Comparison of ENCODE assay signal across 1 cellular context in genomic region chr22:30238661-30239420, GRCh38.
TF ChIP-seq lines count a peak whose summit lies in the region.

No MANE protein-coding gene starts in this region.

TF ChIP-seq in HepG2, 621 proteins besides CTCF, POLR2A, EP300 and RAD21:
- TF ChIP-seq PAX8 (CRISPR knock-in tag; IDR thresholded peaks at IDR 0.05; ENCODE audit: borderline replicate concordance) = no peak
- TF ChIP-seq ZSCAN20 (CRISPR knock-in tag; IDR thresholded peaks at IDR 0.05; ENCODE audit: borderline replicate concordance) = no peak
- TF ChIP-seq DDIT3 (CRISPR knock-in tag; IDR thresholded peaks at IDR 0.05) = no peak
- TF ChIP-seq PAF1 (CRISPR knock-in tag; IDR thresholded peaks at IDR 0.05) = no peak
- TF ChIP-seq, protein P1, sequence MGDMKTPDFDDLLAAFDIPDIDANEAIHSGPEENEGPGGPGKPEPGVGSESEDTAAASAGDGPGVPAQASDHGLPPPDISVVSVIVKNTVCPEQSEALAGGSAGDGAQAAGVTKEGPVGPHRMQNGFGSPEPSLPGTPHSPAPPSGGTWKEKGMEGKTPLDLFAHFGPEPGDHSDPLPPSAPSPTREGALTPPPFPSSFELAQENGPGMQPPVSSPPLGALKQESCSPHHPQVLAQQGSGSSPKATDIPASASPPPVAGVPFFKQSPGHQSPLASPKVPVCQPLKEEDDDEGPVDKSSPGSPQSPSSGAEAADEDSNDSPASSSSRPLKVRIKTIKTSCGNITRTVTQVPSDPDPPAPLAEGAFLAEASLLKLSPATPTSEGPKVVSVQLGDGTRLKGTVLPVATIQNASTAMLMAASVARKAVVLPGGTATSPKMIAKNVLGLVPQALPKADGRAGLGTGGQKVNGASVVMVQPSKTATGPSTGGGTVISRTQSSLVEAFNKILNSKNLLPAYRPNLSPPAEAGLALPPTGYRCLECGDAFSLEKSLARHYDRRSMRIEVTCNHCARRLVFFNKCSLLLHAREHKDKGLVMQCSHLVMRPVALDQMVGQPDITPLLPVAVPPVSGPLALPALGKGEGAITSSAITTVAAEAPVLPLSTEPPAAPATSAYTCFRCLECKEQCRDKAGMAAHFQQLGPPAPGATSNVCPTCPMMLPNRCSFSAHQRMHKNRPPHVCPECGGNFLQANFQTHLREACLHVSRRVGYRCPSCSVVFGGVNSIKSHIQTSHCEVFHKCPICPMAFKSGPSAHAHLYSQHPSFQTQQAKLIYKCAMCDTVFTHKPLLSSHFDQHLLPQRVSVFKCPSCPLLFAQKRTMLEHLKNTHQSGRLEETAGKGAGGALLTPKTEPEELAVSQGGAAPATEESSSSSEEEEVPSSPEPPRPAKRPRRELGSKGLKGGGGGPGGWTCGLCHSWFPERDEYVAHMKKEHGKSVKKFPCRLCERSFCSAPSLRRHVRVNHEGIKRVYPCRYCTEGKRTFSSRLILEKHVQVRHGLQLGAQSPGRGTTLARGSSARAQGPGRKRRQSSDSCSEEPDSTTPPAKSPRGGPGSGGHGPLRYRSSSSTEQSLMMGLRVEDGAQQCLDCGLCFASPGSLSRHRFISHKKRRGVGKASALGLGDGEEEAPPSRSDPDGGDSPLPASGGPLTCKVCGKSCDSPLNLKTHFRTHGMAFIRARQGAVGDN (CRISPR knock-in tag; IDR thresholded peaks at IDR 0.05) = peak; percentile 17; the same call in 1 of the 2 replicates
- TF ChIP-seq HOXA7 (CRISPR knock-in tag; IDR thresholded peaks at IDR 0.05) = no peak
- TF ChIP-seq MAFK (conservative IDR thresholded peaks at IDR 0.05 in 1 of 2, IDR thresholded peaks at IDR 0.05 in 1 of 2; ENCODE audit: low read length in 2 of 2) = no peak
- TF ChIP-seq ZMAT3 (CRISPR knock-in tag; conservative IDR thresholded peaks at IDR 0.05) = no peak
